Comparison of ENCODE assay signal across 2 cellular contexts in genomic region chr19:38351865-38352395, GRCh38.
TF ChIP-seq lines count a peak whose summit lies in the region.

No MANE protein-coding gene starts in this region.

TF ChIP-seq in GM23338, 12 proteins besides CTCF, POLR2A, EP300 and RAD21 (continued from another document):
- TF ChIP-seq ZNF462 (CRISPR knock-in tag; IDR thresholded peaks at IDR 0.05) (no peak), EZH2phosphoT487 (IDR thresholded peaks at IDR 0.05; ENCODE audit: unreplicated experiment) (no peak), REST (IDR thresholded peaks at IDR 0.05; ENCODE audit: unreplicated experiment) (no peak), CREB1 (CRISPR knock-in tag; IDR thresholded peaks at IDR 0.05; ENCODE audit: low read depth) (no peak), ZNF331 (CRISPR knock-in tag; IDR thresholded peaks at IDR 0.05; ENCODE audit: low read depth) (no peak)

TF ChIP-seq in WTC11, 78 proteins besides CTCF, POLR2A, EP300 and RAD21 (continued from another document):
- TF ChIP-seq PREB (CRISPR knock-in tag; IDR thresholded peaks at IDR 0.05; ENCODE audit: borderline replicate concordance) (no peak), SP1 (CRISPR knock-in tag; conservative IDR thresholded peaks at IDR 0.05) (no peak), ATF1 (CRISPR knock-in tag; IDR thresholded peaks at IDR 0.05) (no peak), CREB1 (CRISPR knock-in tag; IDR thresholded peaks at IDR 0.05) (no peak)
